Comparison of ENCODE assay signal across 1 cellular context in the genomic region with DNA sequence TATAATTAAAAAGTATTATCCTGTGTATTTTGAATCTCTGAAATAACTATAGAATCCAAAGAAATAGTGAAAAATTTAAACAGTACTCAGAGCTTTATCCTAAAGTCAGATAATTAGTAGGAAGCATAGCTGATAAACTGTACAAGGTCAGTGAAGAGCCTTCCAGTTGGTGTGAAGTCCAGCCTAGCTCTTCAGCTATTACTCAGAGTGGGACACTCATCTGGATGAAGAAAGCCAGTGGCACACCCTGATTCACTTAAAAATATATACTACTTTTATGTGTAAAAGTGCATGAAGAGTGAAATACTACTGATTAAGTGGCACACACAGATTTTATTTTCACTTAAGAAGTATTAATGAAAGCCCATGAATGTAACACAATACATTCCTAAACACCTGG.
TF ChIP-seq lines count a peak whose summit lies in the region.

No MANE protein-coding gene starts in this region.

TF ChIP-seq in HepG2, 621 proteins besides CTCF, POLR2A, EP300 and RAD21:
- TF ChIP-seq TBX2 (CRISPR knock-in tag; IDR thresholded peaks at IDR 0.05; ENCODE audit: borderline replicate concordance) (0 out of 2 replicates have a peak, but pooled peaks have one; percentile 17), PHB2 (IDR thresholded peaks at IDR 0.05; ENCODE audit: partially characterized antibody) (no peak)
